19 cellular contexts compared by ENCODE assay signal in the genomic region with DNA sequence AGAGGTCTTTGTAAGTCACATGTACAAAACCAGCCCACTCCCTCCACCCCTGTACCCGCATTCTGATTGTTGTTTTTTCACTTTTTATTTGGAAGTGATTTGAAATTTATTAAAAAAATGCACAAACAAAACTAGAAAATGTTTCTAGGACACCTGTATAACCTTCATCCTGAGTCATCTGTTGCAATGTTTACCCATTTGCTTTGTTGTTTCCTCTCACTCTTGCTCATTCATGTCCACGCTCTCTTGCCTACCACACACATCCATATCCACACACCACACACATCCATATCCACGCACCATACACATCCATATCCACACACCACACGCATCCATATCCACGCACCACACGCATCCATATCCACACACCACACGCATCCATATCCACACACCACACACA. TPM values are rescaled to one million over a fixed set of nuclear protein-coding genes. Genes with fewer than 3 reads are reported as not detected.
DNase-seq lines count a peak whose midpoint lies in the region; ATAC-seq, FAIRE-seq and TF ChIP-seq lines count a peak whose summit lies in the region.
"Had no signal": no experiment of that assay in that cellular context is flagged by ENCODE, and none has a peak within 500 bp of the region (broad histone marks: within the 10 kb centered on the region; RNA-seq: fewer than 3 reads in every experiment).

No MANE protein-coding gene starts in this region.

- POLR2A ChIA-PET in IMR-90 (lab: Charles Lee; ENCODE audit: unreplicated experiment) = no interaction called here

- no peak overlapping the region for H3K27ac ChIP-seq in IMR-90 (ENCODE audit: insufficient read depth, low read length)
- peak overlapping the region; percentile 14 for H3K27ac ChIP-seq in RWPE2 (ENCODE audit: poor library complexity, severe bottlenecking)
- H3K27ac ChIP-seq in epithelial cell of prostate = peak overlapping the region; percentile 40
- no peak overlapping the region for H3K27ac ChIP-seq in neuronal stem cell (replicated peaks; ENCODE audit: low read length)
- no peak overlapping the region for H3K27ac ChIP-seq in pancreas
- H3K27ac ChIP-seq: BLaER1 had no signal

- H4K20me1 ChIP-seq in IMR-90 (ENCODE audit: insufficient read depth, low read length) = peaks cover 10% of the 10 kb centered on the region; the same call in 1 of the 2 replicates

- H3K4me1 ChIP-seq in IMR-90 (ENCODE audit: control insufficient read depth, insufficient read depth, low read length) = peaks cover 4% of the 10 kb centered on the region
- H3K4me1 ChIP-seq in RWPE2 (ENCODE audit: insufficient read depth, poor library complexity, severe bottlenecking) = peaks cover 2% of the 10 kb centered on the region
- peaks cover 0 to 2% of the 10 kb centered on the region in 2 donors for H3K4me1 ChIP-seq in neuronal stem cell (ENCODE audit: control insufficient read depth in 2 of 2, insufficient read depth in 1 of 2, low read depth in 1 of 2, low read length in 2 of 2)
- no peaks in the 10 kb centered on the region for H3K4me1 ChIP-seq in pancreas
- H3K4me1 ChIP-seq: BLaER1 had no signal

- no peak for FAIRE-seq in pancreas (lab: Jason Lieb, UNC)
- FAIRE-seq: GM12878 had no signal

- peak overlapping the region; percentile 68; the same call in 1 of the 2 replicates for H2AK5ac ChIP-seq in IMR-90 (ENCODE audit: low read depth, low read length)
- H2AK5ac ChIP-seq in neuronal stem cell (ENCODE audit: low read depth, low read length) = no peak overlapping the region

- dilution Hi-C loops in IMR-90 (cut with HindIII; ENCODE audit: low sequenced_read_pairs, unreplicated experiment) = no loop called here

- 0 out of 2 replicates have a peak, but pooled peaks cover 3% of the 10 kb centered on the region for H3K9me3 ChIP-seq in IMR-90 (ENCODE audit: control insufficient read depth, insufficient read depth, low read length)
- no peaks in the 10 kb centered on the region for H3K9me3 ChIP-seq in RWPE2 (ENCODE audit: severe bottlenecking)
- H3K9me3 ChIP-seq in neuronal stem cell (replicated peaks in 1 of 2; ENCODE audit: control insufficient read depth in 2 of 2, insufficient read depth in 1 of 2, low read depth in 1 of 2, low read length in 2 of 2) = peaks cover 0 to 7% of the 10 kb centered on the region in 2 donors
- H3K9me3 ChIP-seq in MG63 = no peaks in the 10 kb centered on the region
- no peaks in the 10 kb centered on the region for H3K9me3 ChIP-seq in pancreas

- no peak overlapping the region for H3K4me3 ChIP-seq in IMR-90 (ENCODE audit: insufficient read depth, low read depth, low read length)
- H3K4me3 ChIP-seq in RWPE2 (ENCODE audit: severe bottlenecking) = no peak overlapping the region
- peak overlapping the region in 1 of 2 donors; percentile 59 for H3K4me3 ChIP-seq in neuronal stem cell (ENCODE audit: low read length in 2 of 2)
- no peak overlapping the region for H3K4me3 ChIP-seq in MG63
- H3K4me3 ChIP-seq in pancreas = no peak overlapping the region
- H3K4me3 ChIP-seq: BLaER1, GM12878, GM23338 had no signal

- no peak for ATAC-seq in IMR-90 (ENCODE audit: low read depth)
- ATAC-seq in RWPE2 (ENCODE audit: low read depth) = peak; percentile 73
- ATAC-seq in left ventricle myocardium superior = no peak
- ATAC-seq in pancreas = no peak
- ATAC-seq: GM12878, GM23338, HCT116 had no signal

- H3K18ac ChIP-seq in IMR-90 (ENCODE audit: low read depth, low read length) (no peak overlapping the region), neuronal stem cell (ENCODE audit: low read length) (peak overlapping the region; percentile 58)

- TF ChIP-seq CTCF in IMR-90 (conservative IDR thresholded peaks at IDR 0.05; ENCODE audit: low read depth, low read length) = no peak
- no peak for TF ChIP-seq CTCF in RWPE2 (IDR thresholded peaks at IDR 0.05; ENCODE audit: poor library complexity, severe bottlenecking)
- TF ChIP-seq CTCF in pancreas (IDR thresholded peaks at IDR 0.05) = no peak

- H2BK120ac ChIP-seq in IMR-90 (ENCODE audit: low read depth, low read length) (no peak overlapping the region), neuronal stem cell (ENCODE audit: low read depth, low read length) (no peak overlapping the region)

- H4K8ac ChIP-seq in IMR-90 (ENCODE audit: low read depth in 2 of 2, low read length in 2 of 2) (no peak overlapping the region), neuronal stem cell (ENCODE audit: low read depth, low read length) (peak overlapping the region; percentile 55)

- no peak overlapping the region for H2AFZ ChIP-seq in IMR-90 (replicated peaks; ENCODE audit: low read length, poor library complexity)
- H2AFZ ChIP-seq in neuronal stem cell (ENCODE audit: low read length) = no peak overlapping the region
- H2AFZ ChIP-seq: GM23338 had no signal

- H3K14ac ChIP-seq in IMR-90 (replicated peaks; ENCODE audit: low read depth, low read length) (0 out of 2 replicates have a peak overlapping the region, but pooled peaks have one; percentile 3), neuronal stem cell (ENCODE audit: low read length) (peak overlapping the region; percentile 3)

- in situ Hi-C loops in IMR-90 (cut with MboI; ENCODE audit: low sequenced_read_pairs) = no loop called here

- DNase-seq in IMR-90 = no peak
- no peak for DNase-seq in RWPE2 (ENCODE audit: low spot score)
- no peak for DNase-seq in epithelial cell of prostate (ENCODE audit: low read depth, low spot score)
- DNase-seq in neuronal stem cell (ENCODE audit: low spot score) = no peak
- no peak for DNase-seq in left ventricle myocardium superior
- DNase-seq in MG63 = no peak
- no peak for DNase-seq in HT-29 (ENCODE audit: low spot score)
- DNase-seq in pancreas = no peak
- DNase-seq: 8988T; CD4-positive, alpha-beta memory T cell; DMS153; DND-41; EL; H7; HFFc6 had no signal

- H3K27me3 ChIP-seq in IMR-90 (ENCODE audit: control insufficient read depth, insufficient read depth, low read length) (no peaks in the 10 kb centered on the region), RWPE2 (ENCODE audit: insufficient read depth, poor library complexity, severe bottlenecking) (no peaks in the 10 kb centered on the region), neuronal stem cell (ENCODE audit: control insufficient read depth in 3 of 3, insufficient read depth in 3 of 3, low read depth in 1 of 3, low read length in 3 of 3) (no peaks in the 10 kb centered on the region), MG63 (no peaks in the 10 kb centered on the region), pancreas (no peaks in the 10 kb centered on the region)
- H3K27me3 ChIP-seq: BLaER1 had no signal

- whole genome bisulfite sequencing in IMR-90 (ENCODE audit: extremely low coverage in 2 of 2, insufficient read length in 1 of 2), 2 experiments = 55% methylated on average over 5 of the region's 7 CpGs; no CpG with 5 or more reads in 1 of the 2 experiments
- 98 to 100% methylated on average over 2 to 6 of the region's 7 CpGs for WGBS in neuronal stem cell (ENCODE audit: extremely low coverage in 2 of 2, insufficient read length in 2 of 2, insufficient replicate concordance in 1 of 2), 2 donors
- WGBS in pancreas, 2 donors = 62 to 68% methylated on average over 7 of the region's 7 CpGs

- H2BK5ac ChIP-seq in IMR-90 (ENCODE audit: low read depth, low read length, poor library complexity, severe bottlenecking) = peak overlapping the region; percentile 94
- no peak overlapping the region for H2BK5ac ChIP-seq in neuronal stem cell (ENCODE audit: low read length)

- H4K91ac ChIP-seq in IMR-90 (ENCODE audit: insufficient read depth, low read depth, low read length) (no peak overlapping the region), neuronal stem cell (ENCODE audit: low read depth, low read length, poor library complexity) (peak overlapping the region; percentile 99)

- TF ChIP-seq RAD21 in IMR-90 (IDR thresholded peaks at IDR 0.05; ENCODE audit: low read length) = no peak

- CTCF ChIA-PET in IMR-90 (lab: Yijun Ruan, JAX) = no interaction called here

- intact Hi-C loops in IMR-90 (cut with micrococcal nuclease) (no loop called here), left ventricle myocardium superior (cut with micrococcal nuclease) (no loop called here), pancreas (cut with DNase I) (no loop called here)

- peaks cover 9% of the 10 kb centered on the region for H3K9me1 ChIP-seq in IMR-90 (ENCODE audit: insufficient read depth, low read length)

- no peak overlapping the region for H3K56ac ChIP-seq in IMR-90 (ENCODE audit: extremely low read depth, insufficient read depth, low read length)

- H3K4me2 ChIP-seq in IMR-90 (ENCODE audit: low read depth, low read length) (no peak overlapping the region), neuronal stem cell (ENCODE audit: insufficient read depth, low read length, poor library complexity, severe bottlenecking) (no peak overlapping the region)
- H3K4me2 ChIP-seq: BLaER1, GM23338 had no signal

- H3K23ac ChIP-seq in IMR-90 (ENCODE audit: low read depth, low read length) (no peak overlapping the region), neuronal stem cell (ENCODE audit: low read depth, low read length, poor library complexity) (peak overlapping the region; percentile 2)

- H3K4ac ChIP-seq in IMR-90 (ENCODE audit: low read depth, low read length) = no peak overlapping the region
- peak overlapping the region; percentile 4 for H3K4ac ChIP-seq in neuronal stem cell (ENCODE audit: low read length)

- H2BK15ac ChIP-seq in IMR-90 (ENCODE audit: low read depth, low read length) (no peak overlapping the region), neuronal stem cell (ENCODE audit: low read length) (no peak overlapping the region)

- no peak overlapping the region for H2BK20ac ChIP-seq in IMR-90 (ENCODE audit: low read depth, low read length)

- H3K9ac ChIP-seq in IMR-90 (ENCODE audit: low read depth, low read length) (no peak overlapping the region), neuronal stem cell (ENCODE audit: low read depth, low read length, poor library complexity) (peak overlapping the region; percentile 34)
- H3K9ac ChIP-seq: BLaER1 had no signal

- no TSS peak for BruUV-seq in IMR-90 (replicated peaks; lab: Mats Ljungman, UMichigan)

- H2BK12ac ChIP-seq in neuronal stem cell (ENCODE audit: low read length) = peak overlapping the region; percentile 3

- no peaks in the 10 kb centered on the region; the same call in 1 of the 2 replicates for H3K36me3 ChIP-seq in IMR-90 (ENCODE audit: control insufficient read depth, insufficient read depth, low read length)
- no peaks in the 10 kb centered on the region for H3K36me3 ChIP-seq in RWPE2 (ENCODE audit: low read depth)
- peaks cover 0 to 3% of the 10 kb centered on the region in 2 donors for H3K36me3 ChIP-seq in neuronal stem cell (replicated peaks in 1 of 2; ENCODE audit: control insufficient read depth in 2 of 2, insufficient read depth in 2 of 2, low read length in 2 of 2)
- H3K36me3 ChIP-seq in MG63 = no peaks in the 10 kb centered on the region
- H3K36me3 ChIP-seq in pancreas = no peaks in the 10 kb centered on the region

- H2AK9ac ChIP-seq in IMR-90 (replicated peaks; ENCODE audit: low read depth, low read length, poor library complexity) = no peak overlapping the region

- H4K5ac ChIP-seq in IMR-90 (ENCODE audit: low read depth, low read length) = no peak overlapping the region

- H3K79me1 ChIP-seq in IMR-90 (ENCODE audit: low read depth in 1 of 2, low read length in 2 of 2) (peaks cover 27 to 50% of the 10 kb centered on the region in 2 experiments), neuronal stem cell (ENCODE audit: low read depth, low read length) (peaks cover 5% of the 10 kb centered on the region)

- no peak for TF ChIP-seq POLR2A in IMR-90 (IDR thresholded peaks at IDR 0.05; ENCODE audit: low read depth, low read length)

RNA-seq across cellular contexts. Expression of a gene that starts 18.8 kb away (rescaled TPM):
- total RNA-seq in IMR-90 (2012; rRNA removed) (20.1 and 25.6 TPM in 2 replicates), left ventricle myocardium superior (12.0 TPM), pancreas (1 to 10 TPM; 4.5 to 10.0 (median 5.5) TPM)
- polyA plus RNA-seq in IMR-90 (2012; rRNA removed) (2.8 and 3.1 TPM in 2 replicates), pancreas (1 to 10 TPM; 2.7 to 2.8 TPM)
- 1.3 and 2.2 TPM in 2 replicates for polyA plus RNA-seq in IMR-90 (2012; cell fraction: cytosol; rRNA removed)
- polyA plus RNA-seq in IMR-90 (2012; cell fraction: nucleus; rRNA removed; ENCODE audit: low replicate concordance) = 6.3 and 8.0 TPM in 2 replicates
- polyA plus RNA-seq in neuronal stem cell (2013, experiment 1 of 2) = 1.7 TPM
- polyA plus RNA-seq in neuronal stem cell (2013, experiment 2 of 2) = 1.8 TPM
- 3.7 and 4.4 TPM in 2 replicates for total RNA-seq in MG63 (2014; rRNA removed; shearing (Covaris generic); ENCODE audit: low replicate concordance)
- 8.4 and 10.1 TPM in 2 replicates for total RNA-seq in HT-29 (2014; rRNA removed; shearing (Covaris generic))

Comparison
In these comparisons a context has a peak if more than half of its experiments do, and no peak if none do; other contexts are left out.
1. H3K27ac ChIP-seq: peak in RWPE2 (single experiment) and epithelial cell of prostate (single experiment); none in IMR-90 (single experiment), neuronal stem cell (single experiment) and pancreas (0 of 4).